Comparison of ENCODE assay signal across 19 cellular contexts in the genomic region with DNA sequence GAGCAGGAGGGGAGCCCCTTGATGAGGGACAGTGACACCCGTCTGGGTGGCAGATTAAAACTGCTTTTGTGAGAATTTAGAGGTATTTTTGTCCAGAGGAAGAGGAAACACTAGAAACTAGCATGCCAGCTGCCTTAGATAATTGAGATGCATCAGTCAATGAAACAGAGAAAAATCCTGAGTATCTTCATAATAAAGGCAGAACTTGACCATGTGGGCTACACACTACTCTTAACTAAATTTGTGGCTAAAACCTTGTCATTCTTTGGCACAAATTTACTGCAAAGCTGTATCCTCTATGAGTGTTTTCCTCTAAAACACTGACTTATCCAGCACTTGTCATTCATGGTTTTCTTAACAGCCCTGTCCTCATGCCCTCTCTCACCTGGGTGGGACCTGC.
A peak's percentile ranks its signal among the peaks of the same experiment; 100 is the strongest.
DNase-seq lines count a peak whose midpoint lies in the region; ATAC-seq and TF ChIP-seq lines count a peak whose summit lies in the region.
"Had no signal": no experiment of that assay in that cellular context is flagged by ENCODE, and none has a peak within 500 bp of the region (broad histone marks: within the 10 kb centered on the region; RNA-seq: fewer than 3 reads in every experiment).

No MANE protein-coding gene starts in this region.

- no peak overlapping the region for H2AFZ ChIP-seq in GM23248

- H3F3A ChIP-seq in GM23248 (ENCODE audit: insufficient read depth): peaks cover 26% of the 10 kb centered on the region

- intact Hi-C loops in esophagus muscularis mucosa (cut with DNase I) (loop anchor here (5.0 to 10.0 kb wide), 3 partner anchors 262 to 622 kb away; a partner anchor contains a TSS), left colon (cut with DNase I, micrococcal nuclease) (loop anchor here in 1 of 2 donors (5.0 kb wide), 1 partner anchor 309 kb away; no protein-coding TSS in a partner anchor)

- no peak overlapping the region for H3K4me3 Mint-ChIP-seq in osteocyte (ENCODE audit: unreplicated experiment)
- H3K4me3 Mint-ChIP-seq in WTC11: no peak overlapping the region
- no peak overlapping the region for H3K4me3 Mint-ChIP-seq in immature natural killer cell
- H3K4me3 Mint-ChIP-seq: activated CD4-positive, alpha-beta memory T cell treated with anti-CD3 and anti-CD28 coated beads, Interleukin-2, amount 10 ng/mL, durations not matched to agents 7 days and 5 days; activated naive CD8-positive, alpha-beta T cell treated with anti-CD3 and anti-CD28 coated beads, Interleukin-2, amount 50 U/mL, for 24 hours; dendritic cell treated with granulocyte-macrophage colony-stimulating factor and Interleukin-4, amounts not matched to agents 40 ng/mL and 50 ng/mL, for 4 days had no signal

- no peak for TF ChIP-seq POLR2A in esophagus muscularis mucosa (IDR thresholded peaks at IDR 0.05; ENCODE audit: low read depth)

- TF ChIP-seq CTCF in esophagus muscularis mucosa (IDR thresholded peaks at IDR 0.05): no peak
- no peak for TF ChIP-seq CTCF in osteocyte (IDR thresholded peaks at IDR 0.05)
- TF ChIP-seq CTCF in WTC11 (IDR thresholded peaks at IDR 0.05): no peak

- in situ Hi-C loops in GM23248 (cut with MboI): loop anchor here (25.0 kb wide), 1 partner anchor 629 kb away; no protein-coding TSS in a partner anchor

- POLR2A ChIA-PET in WTC11 (lab: Charles Lee): interaction anchor here (1.1 kb wide), 1 partner anchor 265 kb away, joined by 3 read pairs; no protein-coding TSS in a partner anchor

- H3K27me3 ChIP-seq in BLaER1 (no peaks in the 10 kb centered on the region; the same call in 1 of the 2 replicates), GM23248 (replicated peaks; ENCODE audit: insufficient read depth) (no peaks in the 10 kb centered on the region), esophagus muscularis mucosa (no peaks in the 10 kb centered on the region)
- H3K27me3 ChIP-seq: uterus had no signal

- H3K9me3 ChIP-seq in BLaER1 (no peaks in the 10 kb centered on the region), GM23248 (ENCODE audit: low read depth) (no peaks in the 10 kb centered on the region), esophagus muscularis mucosa (no peaks in the 10 kb centered on the region)
- H3K9me3 ChIP-seq: uterus had no signal

- H3K4me1 ChIP-seq in BLaER1 (peaks cover 29% of the 10 kb centered on the region), GM23248 (ENCODE audit: insufficient read depth) (peaks cover 32% of the 10 kb centered on the region), esophagus muscularis mucosa (peaks cover 19 to 29% (median 20%) of the 10 kb centered on the region in 4 donors)
- H3K4me1 ChIP-seq: uterus had no signal

- no peaks in the 10 kb centered on the region for H3K9me2 ChIP-seq in GM23248 (ENCODE audit: insufficient read depth)

- H3K9ac ChIP-seq in BLaER1 (no peak overlapping the region), GM23248 (no peak overlapping the region)

- H3K27ac ChIP-seq in BLaER1 (no peak overlapping the region), GM23248 (no peak overlapping the region), esophagus muscularis mucosa (replicated peaks in 1 of 4) (peak overlapping the region; percentile 61 to 77 (median 74))

- no peaks in the 10 kb centered on the region for H3K36me3 Mint-ChIP-seq in osteocyte (ENCODE audit: unreplicated experiment)
- peaks cover 5% of the 10 kb centered on the region; the same call in 1 of the 2 replicates for H3K36me3 Mint-ChIP-seq in WTC11
- H3K36me3 Mint-ChIP-seq in immature natural killer cell: no peaks in the 10 kb centered on the region

- no peaks in the 10 kb centered on the region for H4K20me1 ChIP-seq in BLaER1
- H4K20me1 ChIP-seq in GM23248 (ENCODE audit: insufficient read depth): no peaks in the 10 kb centered on the region

- CTCF ChIA-PET in WTC11 (lab: Charles Lee): interaction anchor here (0.8 to 1.8 kb wide), 20 partner anchors 8 to 356 kb away, joined by 3 to 18 read pairs (median 4); a partner anchor contains a TSS

- peak; percentile 37 for DNase-seq in GM23248
- DNase-seq in esophagus muscularis mucosa (ENCODE audit: extremely low spot score): no peak
- DNase-seq in osteocyte (ENCODE audit: extremely low spot score, unreplicated experiment): no peak
- DNase-seq in WTC11 (ENCODE audit: low spot score): no peak
- DNase-seq in immature natural killer cell: no peak
- no peak for DNase-seq in left colon
- DNase-seq: activated CD4-positive, alpha-beta memory T cell treated with anti-CD3 and anti-CD28 coated beads, Interleukin-2, amount 10 ng/mL, durations not matched to agents 7 days and 5 days; activated effector memory CD4-positive, alpha-beta T cell treated with anti-CD3 and anti-CD28 coated beads, Interleukin-2, amount 50 U/mL, for 16 hours; activated naive CD8-positive, alpha-beta T cell treated with anti-CD3 and anti-CD28 coated beads, Interleukin-2, amount 50 U/mL, for 24 hours; DMS 273 treated with DMSO at 0.1 percent for 48 hours; GDM1; KG1; NCI-H69; SW 1271 had no signal

- H3K27me3 Mint-ChIP-seq in osteocyte (ENCODE audit: unreplicated experiment): no peaks in the 10 kb centered on the region
- H3K27me3 Mint-ChIP-seq in WTC11 (ENCODE audit: low read depth): no peaks in the 10 kb centered on the region
- peaks cover 3 to 5% (median 4%) of the 10 kb centered on the region in 3 donors for H3K27me3 Mint-ChIP-seq in immature natural killer cell (ENCODE audit: low read depth in 3 of 3)

- no peaks in the 10 kb centered on the region for H3K36me3 ChIP-seq in BLaER1
- no peaks in the 10 kb centered on the region for H3K36me3 ChIP-seq in GM23248 (ENCODE audit: low read depth)
- peaks cover 0 to 18% (median 4%) of the 10 kb centered on the region in 4 donors for H3K36me3 ChIP-seq in esophagus muscularis mucosa
- H3K36me3 ChIP-seq: uterus had no signal

- H3K4me2 ChIP-seq in BLaER1 (peak overlapping the region; percentile 0), GM23248 (ENCODE audit: unreplicated experiment) (no peak overlapping the region)

- peak overlapping the region; percentile 85 for H3K27ac Mint-ChIP-seq in osteocyte (ENCODE audit: unreplicated experiment)
- no peak overlapping the region for H3K27ac Mint-ChIP-seq in WTC11
- H3K27ac Mint-ChIP-seq in immature natural killer cell: no peak overlapping the region
- H3K27ac Mint-ChIP-seq: activated CD4-positive, alpha-beta memory T cell treated with anti-CD3 and anti-CD28 coated beads, Interleukin-2, amount 10 ng/mL, durations not matched to agents 7 days and 5 days; activated naive CD8-positive, alpha-beta T cell treated with anti-CD3 and anti-CD28 coated beads, Interleukin-2, amount 50 U/mL, for 24 hours; dendritic cell treated with granulocyte-macrophage colony-stimulating factor and Interleukin-4, amounts not matched to agents 40 ng/mL and 50 ng/mL, for 4 days had no signal

- H3K4me3 ChIP-seq in BLaER1 (no peak overlapping the region), GM23248 (no peak overlapping the region), esophagus muscularis mucosa (no peak overlapping the region)
- H3K4me3 ChIP-seq: lung, uterus had no signal

- H3K9me3 Mint-ChIP-seq in osteocyte (ENCODE audit: unreplicated experiment): no peaks in the 10 kb centered on the region
- no peaks in the 10 kb centered on the region for H3K9me3 Mint-ChIP-seq in WTC11
- H3K9me3 Mint-ChIP-seq in immature natural killer cell: no peaks in the 10 kb centered on the region
- H3K9me3 Mint-ChIP-seq: activated CD4-positive, alpha-beta memory T cell treated with anti-CD3 and anti-CD28 coated beads, Interleukin-2, amount 10 ng/mL, durations not matched to agents 7 days and 5 days; activated naive CD8-positive, alpha-beta T cell treated with anti-CD3 and anti-CD28 coated beads, Interleukin-2, amount 50 U/mL, for 24 hours; dendritic cell treated with granulocyte-macrophage colony-stimulating factor and Interleukin-4, amounts not matched to agents 40 ng/mL and 50 ng/mL, for 4 days had no signal

- H3K4me1 Mint-ChIP-seq in osteocyte (ENCODE audit: unreplicated experiment): peaks cover 77% of the 10 kb centered on the region
- peaks cover 3% of the 10 kb centered on the region for H3K4me1 Mint-ChIP-seq in WTC11
- no peaks in the 10 kb centered on the region for H3K4me1 Mint-ChIP-seq in immature natural killer cell
- H3K4me1 Mint-ChIP-seq: activated CD4-positive, alpha-beta memory T cell treated with anti-CD3 and anti-CD28 coated beads, Interleukin-2, amount 10 ng/mL, durations not matched to agents 7 days and 5 days; activated naive CD8-positive, alpha-beta T cell treated with anti-CD3 and anti-CD28 coated beads, Interleukin-2, amount 50 U/mL, for 24 hours had no signal

- 97 to 100% methylated on average over 1 of the region's 1 CpG for WGBS in GM23248 (ENCODE audit: low coverage in 1 of 2, low lambda C conversion rate in 2 of 2, missing lambda C conversion rate in 2 of 2), 2 experiments
- WGBS in esophagus muscularis mucosa: 73% methylated on average over 1 of the region's 1 CpG

- ATAC-seq in WTC11 (no peak), left colon (no peak), HG03175 (IDR thresholded peaks at IDR 0.05; ENCODE audit: unreplicated experiment) (no peak)
- ATAC-seq: activated naive CD8-positive, alpha-beta T cell treated with anti-CD3 and anti-CD28 coated beads, Interleukin-2, amount 50 U/mL, for 24 hours had no signal

- no peak for TF ChIP-seq EP300 in esophagus muscularis mucosa (IDR thresholded peaks at IDR 0.05)

- no peaks in the 10 kb centered on the region for H3K79me2 ChIP-seq in GM23248 (ENCODE audit: insufficient read depth)

TF ChIP-seq in WTC11, 78 proteins besides CTCF, POLR2A, EP300 and RAD21 (continues in another document):
- TF ChIP-seq, protein P1, sequence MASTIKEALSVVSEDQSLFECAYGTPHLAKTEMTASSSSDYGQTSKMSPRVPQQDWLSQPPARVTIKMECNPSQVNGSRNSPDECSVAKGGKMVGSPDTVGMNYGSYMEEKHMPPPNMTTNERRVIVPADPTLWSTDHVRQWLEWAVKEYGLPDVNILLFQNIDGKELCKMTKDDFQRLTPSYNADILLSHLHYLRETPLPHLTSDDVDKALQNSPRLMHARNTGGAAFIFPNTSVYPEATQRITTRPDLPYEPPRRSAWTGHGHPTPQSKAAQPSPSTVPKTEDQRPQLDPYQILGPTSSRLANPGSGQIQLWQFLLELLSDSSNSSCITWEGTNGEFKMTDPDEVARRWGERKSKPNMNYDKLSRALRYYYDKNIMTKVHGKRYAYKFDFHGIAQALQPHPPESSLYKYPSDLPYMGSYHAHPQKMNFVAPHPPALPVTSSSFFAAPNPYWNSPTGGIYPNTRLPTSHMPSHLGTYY (CRISPR knock-in tag; IDR thresholded peaks at IDR 0.05): no peak
- TF ChIP-seq, protein P2, sequence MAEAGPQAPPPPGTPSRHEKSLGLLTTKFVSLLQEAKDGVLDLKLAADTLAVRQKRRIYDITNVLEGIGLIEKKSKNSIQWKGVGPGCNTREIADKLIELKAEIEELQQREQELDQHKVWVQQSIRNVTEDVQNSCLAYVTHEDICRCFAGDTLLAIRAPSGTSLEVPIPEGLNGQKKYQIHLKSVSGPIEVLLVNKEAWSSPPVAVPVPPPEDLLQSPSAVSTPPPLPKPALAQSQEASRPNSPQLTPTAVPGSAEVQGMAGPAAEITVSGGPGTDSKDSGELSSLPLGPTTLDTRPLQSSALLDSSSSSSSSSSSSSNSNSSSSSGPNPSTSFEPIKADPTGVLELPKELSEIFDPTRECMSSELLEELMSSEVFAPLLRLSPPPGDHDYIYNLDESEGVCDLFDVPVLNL (CRISPR knock-in tag; IDR thresholded peaks at IDR 0.05; ENCODE audit: borderline replicate concordance, low read depth): no peak
- TF ChIP-seq FOXK1 (CRISPR knock-in tag; IDR thresholded peaks at IDR 0.05) (no peak), FOXJ3 (CRISPR knock-in tag; IDR thresholded peaks at IDR 0.05; ENCODE audit: borderline replicate concordance) (no peak)

Comparison
In these comparisons a context has a peak if more than half of its experiments do, and no peak if none do; other contexts are left out.
1. H3K27ac ChIP-seq: peak in esophagus muscularis mucosa (4 of 4); none in BLaER1 (single experiment) and GM23248 (single experiment).